27 cellular contexts compared by ENCODE assay signal in the genomic region with DNA sequence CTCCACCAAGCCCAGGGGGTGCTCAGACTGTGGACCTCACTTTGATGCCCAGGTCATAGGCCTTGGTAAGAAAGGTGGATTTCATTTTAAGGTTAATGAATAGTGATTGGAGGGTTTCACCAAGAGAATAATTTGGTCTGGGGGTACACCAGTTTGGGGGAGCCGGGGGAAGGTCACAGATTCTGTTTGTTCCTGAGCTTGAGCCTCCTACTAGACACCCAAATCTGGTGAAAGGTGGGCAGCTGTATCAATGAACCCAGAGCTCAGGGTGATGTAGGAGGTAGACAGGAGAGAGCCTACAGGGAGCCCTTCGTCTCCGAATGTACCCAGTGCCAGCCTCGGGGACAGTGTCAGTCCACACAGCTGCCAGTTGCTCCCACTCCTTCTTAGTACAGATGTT.
"Had no signal": no experiment of that assay in that cellular context is flagged by ENCODE, and none has a peak within 500 bp of the region (broad histone marks: within the 10 kb centered on the region; RNA-seq: fewer than 3 reads in every experiment).

No MANE protein-coding gene starts in this region.

- H3K9me3 Mint-ChIP-seq: activated B cell treated with CpG ODN at 0.5 μM for 24 hours; activated CD4-positive, alpha-beta T cell treated with anti-CD3 and anti-CD28 coated beads, Interleukin-2, amount 10 ng/mL, durations not matched to agents 24 days and 14 days; activated T-helper 1 cell treated with anti-CD3 and anti-CD28 coated beads, Interleukin-12 subunit alpha, Interleukin-12 subunit beta, Interleukin-2, Interleukin-4 antibody, amounts not matched to agents 30 ng/mL and 10 ng/mL and 1 ng/mL, durations not matched to agents 14 hours and 24 hours and 36 hours had no signal

- H3K27ac ChIP-seq: adrenal gland, RWPE1, SJCRH30 had no signal

- H3K4me1 ChIP-seq: adrenal gland, SJCRH30 had no signal

- H3K4me3 Mint-ChIP-seq: activated B cell treated with CpG ODN at 0.5 μM for 24 hours; activated CD4-positive, alpha-beta T cell treated with anti-CD3 and anti-CD28 coated beads, Interleukin-2, amount 10 ng/mL, durations not matched to agents 24 days and 14 days; activated naive CD8-positive, alpha-beta T cell; activated T-helper 1 cell treated with anti-CD3 and anti-CD28 coated beads, Interleukin-12 subunit alpha, Interleukin-12 subunit beta, Interleukin-2, Interleukin-4 antibody, amounts not matched to agents 30 ng/mL and 10 ng/mL and 1 ng/mL, durations not matched to agents 14 hours and 24 hours and 36 hours had no signal

- H3K9me3 ChIP-seq: adrenal gland, SJCRH30, SK-N-SH had no signal

- H3K27ac Mint-ChIP-seq: activated B cell treated with CpG ODN at 0.5 μM for 24 hours; activated CD4-positive, alpha-beta T cell treated with anti-CD3 and anti-CD28 coated beads, Interleukin-2, amount 10 ng/mL, durations not matched to agents 24 days and 14 days; activated naive CD8-positive, alpha-beta T cell; activated T-helper 1 cell treated with anti-CD3 and anti-CD28 coated beads, Interleukin-12 subunit alpha, Interleukin-12 subunit beta, Interleukin-2, Interleukin-4 antibody, amounts not matched to agents 30 ng/mL and 10 ng/mL and 1 ng/mL, durations not matched to agents 14 hours and 24 hours and 36 hours had no signal

- H3K27me3 Mint-ChIP-seq: activated B cell treated with CpG ODN at 0.5 μM for 24 hours; activated CD4-positive, alpha-beta T cell treated with anti-CD3 and anti-CD28 coated beads, Interleukin-2, amount 10 ng/mL, durations not matched to agents 24 days and 14 days; activated naive CD8-positive, alpha-beta T cell had no signal

- H3K36me3 ChIP-seq: adrenal gland, SJCRH30 had no signal

- H3K4me3 ChIP-seq: adrenal gland, K562, SJCRH30 had no signal

- H3K27me3 ChIP-seq: adrenal gland, SJCRH30 had no signal

- ATAC-seq: K562, Panc1 had no signal

- DNase-seq: activated B cell treated with CpG ODN at 0.5 μM for 24 hours; activated CD4-positive, alpha-beta T cell treated with anti-CD3 and anti-CD28 coated beads for 1 hour; activated CD4-positive, alpha-beta T cell treated with anti-CD3 and anti-CD28 coated beads, Interleukin-2, amount 10 ng/mL, durations not matched to agents 24 days and 14 days; activated CD4-positive, alpha-beta T cell treated with anti-CD3 and anti-CD28 coated beads, Interleukin-2, amount 50 U/mL, for 48 hours; activated effector memory CD4-positive, alpha-beta T cell treated with Interleukin-2 at 50 U/mL for 16 hours; activated naive CD4-positive, alpha-beta T cell; activated T-cell treated with anti-CD3 and anti-CD28 coated beads, Interleukin-2, amount 50 U/mL, for 1 hour; adrenal gland; Karpas-422; MM.1S; NCI-H1105; NCI-H1436; NCI-H1694 treated with DMSO at 0.1 percent for 48 hours; NCI-H2029 treated with DMSO at 0.1 percent for 48 hours; NCI-H345; NCI-H510A; NCI-H526 treated with DMSO at 0.1 percent for 48 hours; NK-92 treated with Interleukin-12 subunit alpha and Interleukin-12 subunit beta, amount 100 ng/mL, for 24 hours; OCI-M1; Right ventricle myocardium superior; SJCRH30; SK-N-SH had no signal
